In genomic region chr1:111252786-111253185, GRCh38 we compare ENCODE assay signal across 17 cellular contexts. TPM values are rescaled to one million over a fixed set of nuclear protein-coding genes. Genes with fewer than 3 reads are reported as not detected.
DNase-seq lines count a peak whose midpoint lies in the region; ATAC-seq and TF ChIP-seq lines count a peak whose summit lies in the region.
"Had no signal": no experiment of that assay in that cellular context is flagged by ENCODE, and none has a peak within 500 bp of the region (broad histone marks: within the 10 kb centered on the region; RNA-seq: fewer than 3 reads in every experiment).

No MANE protein-coding gene starts in this region.

- no peak for DNase-seq in CD8-positive, alpha-beta T cell
- DNase-seq in kidney glomerular epithelial cell (lab: John Stamatoyannopoulos, UW) (peak; percentile 29), pons (ENCODE audit: low spot score) (peak; percentile 76), mucosa of descending colon (no peak), COR-L47 (lab: John Stamatoyannopoulos, UW) (no peak)
- DNase-seq: 8988T; Caco-2; CD8-positive, alpha-beta memory T cell; H9 had no signal

- peaks cover 35% of the 10 kb centered on the region for H3K4me1 Mint-ChIP-seq in CD8-positive, alpha-beta T cell (ENCODE audit: low read depth)
- H3K4me1 Mint-ChIP-seq: B cell had no signal

- no peak for TF ChIP-seq CTCF in CD8-positive, alpha-beta T cell (IDR thresholded peaks at IDR 0.05)
- TF ChIP-seq CTCF in mucosa of descending colon (IDR thresholded peaks at IDR 0.05): no peak

- intact Hi-C loops in CD8-positive, alpha-beta T cell (cut with DNase I, micrococcal nuclease): no loop called here
- intact Hi-C loops in mucosa of descending colon (cut with DNase I, micrococcal nuclease): no loop called here

- H3K27ac ChIP-seq in CD8-positive, alpha-beta T cell (ENCODE audit: low read depth, low read length): no peak overlapping the region
- H3K27ac ChIP-seq: BLaER1 treated with 17β-estradiol and CSF1 and Interleukin-3, amounts not matched to agents 10 nM and 100 nM; HL-60 had no signal

- no peaks in the 10 kb centered on the region for H3K9me3 Mint-ChIP-seq in CD8-positive, alpha-beta T cell
- H3K9me3 Mint-ChIP-seq: CD8-positive, alpha-beta memory T cell; H9 had no signal

- H3K27me3 ChIP-seq in CD8-positive, alpha-beta T cell (ENCODE audit: insufficient read depth, low read length): no peaks in the 10 kb centered on the region
- H3K27me3 ChIP-seq: BLaER1 treated with 17β-estradiol and CSF1 and Interleukin-3, amounts not matched to agents 10 nM and 100 nM had no signal

- peak overlapping the region; percentile 72 for H3K27ac Mint-ChIP-seq in CD8-positive, alpha-beta T cell
- H3K27ac Mint-ChIP-seq: B cell, H9 had no signal

- ATAC-seq in CD8-positive, alpha-beta T cell: no peak
- ATAC-seq in mucosa of descending colon: no peak
- no peak for ATAC-seq in GM19328 (IDR thresholded peaks at IDR 0.05; ENCODE audit: unreplicated experiment)
- no peak for ATAC-seq in GM18858 (IDR thresholded peaks at IDR 0.05; ENCODE audit: unreplicated experiment)

- H3K4me3 Mint-ChIP-seq in CD8-positive, alpha-beta T cell: no peak overlapping the region
- H3K4me3 Mint-ChIP-seq: B cell; CD8-positive, alpha-beta memory T cell; H9 had no signal

- no peaks in the 10 kb centered on the region for H3K9me3 ChIP-seq in CD8-positive, alpha-beta T cell (ENCODE audit: low read length)
- no peaks in the 10 kb centered on the region for H3K9me3 ChIP-seq in mucosa of descending colon
- H3K9me3 ChIP-seq: BLaER1 treated with 17β-estradiol and CSF1 and Interleukin-3, amounts not matched to agents 10 nM and 100 nM; Caco-2 had no signal

- H3K36me3 ChIP-seq in CD8-positive, alpha-beta T cell (ENCODE audit: insufficient read depth, low read length): no peaks in the 10 kb centered on the region
- no peaks in the 10 kb centered on the region for H3K36me3 ChIP-seq in mucosa of descending colon (ENCODE audit: low read depth)
- H3K36me3 ChIP-seq: BLaER1 treated with 17β-estradiol and CSF1 and Interleukin-3, amounts not matched to agents 10 nM and 100 nM had no signal

- H3K4me1 ChIP-seq in CD8-positive, alpha-beta T cell (ENCODE audit: insufficient read depth, low read length): peaks cover 16% of the 10 kb centered on the region
- no peaks in the 10 kb centered on the region for H3K4me1 ChIP-seq in mucosa of descending colon (ENCODE audit: low read depth)
- H3K4me1 ChIP-seq: BLaER1 treated with 17β-estradiol and CSF1 and Interleukin-3, amounts not matched to agents 10 nM and 100 nM; Caco-2 had no signal

- no peaks in the 10 kb centered on the region for H3K36me3 Mint-ChIP-seq in CD8-positive, alpha-beta T cell
- H3K36me3 Mint-ChIP-seq: CD8-positive, alpha-beta memory T cell had no signal

- CTCF ChIA-PET in CD8-positive, alpha-beta T cell (lab: Charles Lee): no interaction called here

- no peak overlapping the region for H3K4me3 ChIP-seq in CD8-positive, alpha-beta T cell (ENCODE audit: low read depth, low read length)
- no peak overlapping the region for H3K4me3 ChIP-seq in mucosa of descending colon
- H3K4me3 ChIP-seq: BLaER1 treated with 17β-estradiol and CSF1 and Interleukin-3, amounts not matched to agents 10 nM and 100 nM had no signal

- H3K27me3 Mint-ChIP-seq in CD8-positive, alpha-beta T cell (ENCODE audit: low read depth): no peaks in the 10 kb centered on the region

- POLR2A ChIA-PET in CD8-positive, alpha-beta T cell (lab: Charles Lee): interaction anchor here (0.6 kb wide), 1 partner anchor 66 kb away, joined by 3 read pairs; no protein-coding TSS in a partner anchor

RNA-seq across cellular contexts. Expression of gene CHI3L2, which starts 25.3 kb away (rescaled TPM):
- 1 to 10 TPM; 7.1 to 8.7 TPM for total RNA-seq in CD8-positive, alpha-beta T cell
- 1 to 10 TPM in 2 of 3 donors, under 1 TPM in 1; 0.76 to 3.3 (median 1.1) TPM for total RNA-seq in mucosa of descending colon
- total RNA-seq: A673, Caco-2, H1, H9 had no signal

RNA-seq across cellular contexts. Expression of gene CHIA, which starts 37.9 kb away (rescaled TPM):
- total RNA-seq in CD8-positive, alpha-beta T cell: not detected
- total RNA-seq in mucosa of descending colon: not detected
- total RNA-seq: A673; B cell; Caco-2; CD8-positive, alpha-beta memory T cell; H1; H9; HT1080 had no signal

RNA-seq across cellular contexts. Expression of gene DENND2D, which starts 52.3 kb away (rescaled TPM):
- total RNA-seq in CD8-positive, alpha-beta T cell: 10 to 100 TPM; 50.5 to 50.8 TPM
- 10 to 100 TPM; 42.2 to 65.4 (median 63.3) TPM for total RNA-seq in mucosa of descending colon
- total RNA-seq: A673, HT1080 had no signal

Comparison
In these comparisons a context has a peak if more than half of its experiments do, and no peak if none do; other contexts are left out.
1. DNase-seq: peak in kidney glomerular epithelial cell (single experiment) and pons (single experiment); none in CD8-positive, alpha-beta T cell (0 of 7), mucosa of descending colon (0 of 3) and COR-L47 (single experiment).